Comparison of ENCODE assay signal across 15 cellular contexts in genomic region chr9:22010881-22011625, GRCh38. TPM values are rescaled to one million over a fixed set of nuclear protein-coding genes. Genes with fewer than 3 reads are reported as not detected.
DNase-seq lines count a peak whose midpoint lies in the region; ATAC-seq and TF ChIP-seq lines count a peak whose summit lies in the region.
"Had no signal": no experiment of that assay in that cellular context is flagged by ENCODE, and none has a peak within 500 bp of the region (broad histone marks: within the 10 kb centered on the region; RNA-seq: fewer than 3 reads in every experiment).

No MANE protein-coding gene starts in this region.

- H3K4me3 ChIP-seq in DND-41 (ENCODE audit: low read depth in 1 of 2, low read length in 2 of 2) (no peak overlapping the region), astrocyte of the spinal cord (ENCODE audit: low read depth, low read length) (no peak overlapping the region)
- H3K4me3 ChIP-seq: prostate gland had no signal

- peaks cover 25% of the 10 kb centered on the region for H4K20me1 ChIP-seq in DND-41 (ENCODE audit: insufficient read depth, low read length)

- H3K79me2 ChIP-seq in DND-41 (ENCODE audit: insufficient read depth, low read length), result peaks cover 83% of the 10 kb centered on the region

- in situ Hi-C loops in astrocyte of the spinal cord (cut with HindIII; ENCODE audit: low sequenced_read_pairs), result no loop called here

- H3K9me3 ChIP-seq in DND-41 (ENCODE audit: insufficient read depth, low read length, severe bottlenecking), result no peaks in the 10 kb centered on the region
- H3K9me3 ChIP-seq: prostate gland had no signal

- peaks cover 24% of the 10 kb centered on the region; the same call in 1 of the 2 replicates for H3K4me1 ChIP-seq in DND-41 (ENCODE audit: insufficient read depth, low read length)
- H3K4me1 ChIP-seq: prostate gland had no signal

- H3K27me3 ChIP-seq in DND-41 (ENCODE audit: insufficient read depth, low read length, poor library complexity), result no peaks in the 10 kb centered on the region

- no peak overlapping the region for H3K4me2 ChIP-seq in DND-41 (ENCODE audit: insufficient read depth, low read length)

- H3K9ac ChIP-seq in DND-41 (ENCODE audit: low read depth, low read length), result no peak overlapping the region

- ATAC-seq in DND-41 (ENCODE audit: insufficient read depth, low read depth) (peak; percentile 51; the same call in 2 of the 3 replicates), HG03432 (IDR thresholded peaks at IDR 0.05; ENCODE audit: unreplicated experiment) (no peak)
- ATAC-seq: stimulated activated naive B cell treated with anti-CD40 and anti-IgM and Interleukin-4, amounts not matched to agents 10 μg/mL and 1 μg/mL and 100 μg/mL, for 72 hours had no signal

- H3K27ac ChIP-seq in DND-41 (ENCODE audit: low read length), result no peak overlapping the region
- H3K27ac ChIP-seq: prostate gland had no signal

- no peak for TF ChIP-seq CTCF in DND-41 (IDR thresholded peaks at IDR 0.05; ENCODE audit: borderline replicate concordance, extremely low read depth, low read length, poor library complexity, severe bottlenecking)
- no peak for TF ChIP-seq CTCF in astrocyte of the spinal cord (IDR thresholded peaks at IDR 0.05; ENCODE audit: low read depth, low read length)

- H2AFZ ChIP-seq in DND-41 (ENCODE audit: low read depth, low read length), result no peak overlapping the region

- peaks cover 61% of the 10 kb centered on the region for H3K36me3 ChIP-seq in DND-41 (ENCODE audit: insufficient read depth, low read length)
- H3K36me3 ChIP-seq: prostate gland had no signal

- peak; percentile 51 for DNase-seq in DND-41
- DNase-seq in HUDEP-2 (lab: John Stamatoyannopoulos, UW; ENCODE audit: unreplicated experiment in 76 of 76), result peak in 62 of 76 experiments; percentile 14 to 85 (median 50)
- DNase-seq in astrocyte of the spinal cord (ENCODE audit: low read depth, low spot score), result peak; percentile 55
- DNase-seq in left kidney (ENCODE audit: low read depth, low spot score), result peak; percentile 92
- DNase-seq in HuH-7 (ENCODE audit: low spot score), result no peak
- no peak for DNase-seq in mesenteric fat pad (ENCODE audit: low spot score)
- DNase-seq in cerebellum (ENCODE audit: low spot score), result no peak
- DNase-seq: EL; midbrain; NCI-H1417 treated with DMSO at 0.1 percent for 48 hours; NCI-H510A treated with DMSO at 0.1 percent for 48 hours; stimulated activated CD4-positive, alpha-beta T cell treated with anti-CD3 and anti-CD28 coated beads, Interleukin-4, amount 100 ng/mL, for 1 hour; stimulated activated naive B cell treated with anti-CD40 and anti-IgM and Interleukin-4, amounts not matched to agents 10 μg/mL and 1 μg/mL and 100 μg/mL, for 72 hours had no signal

RNA-seq across cellular contexts. Expression of gene CDKN2B, which starts 1.9 kb away (rescaled TPM):
- total RNA-seq in mesenteric fat pad, result 68.7 TPM
- total RNA-seq in cerebellum, result 0.09 TPM

RNA-seq across cellular contexts. Expression of gene CDKN2B-AS1, which starts 16.5 kb away (rescaled TPM):
- total RNA-seq in mesenteric fat pad (0.64 TPM), cerebellum (not detected)

RNA-seq across cellular contexts. Expression of gene CDKN2A, which starts 16.9 kb away (rescaled TPM):
- total RNA-seq in mesenteric fat pad (4.2 TPM), cerebellum (not detected)

Comparison
In these comparisons a context has a peak if more than half of its experiments do, and no peak if none do; other contexts are left out.
1. DNase-seq: peak in DND-41 (single experiment), HUDEP-2 (62 of 76), astrocyte of the spinal cord (single experiment) and left kidney (single experiment); none in HuH-7 (single experiment), mesenteric fat pad (single experiment) and cerebellum (single experiment).
2. RNA of gene CDKN2B, which starts 1.9 kb away (total RNA-seq): 68.7 TPM in mesenteric fat pad (single experiment); 0.09 TPM in cerebellum (single experiment); every median in the first group is over 10 times any median in the second.